25 cellular contexts compared by ENCODE assay signal in genomic region chr12:57464569-57464968, GRCh38. TPM values are rescaled to one million over a fixed set of nuclear protein-coding genes. Genes with fewer than 3 reads are reported as not detected.
"Had no signal": no experiment of that assay in that cellular context is flagged by ENCODE, and none has a peak within 500 bp of the region (broad histone marks: within the 10 kb centered on the region; RNA-seq: fewer than 3 reads in every experiment).

No MANE protein-coding gene starts in this region.

- H3K27ac Mint-ChIP-seq: activated CD4-positive, alpha-beta memory T cell treated with anti-CD3 and anti-CD28 coated beads for 36 hours; activated naive CD4-positive, alpha-beta T cell treated with anti-CD3 and anti-CD28 coated beads, Interleukin-2, amount 50 U/mL, for 72 hours; activated naive CD8-positive, alpha-beta T cell treated with anti-CD3 and anti-CD28 coated beads, Interleukin-2, amount 50 U/mL, for 24 hours; brain had no signal

- H3K4me3 Mint-ChIP-seq: activated CD4-positive, alpha-beta memory T cell treated with anti-CD3 and anti-CD28 coated beads for 36 hours; activated CD4-positive, alpha-beta T cell treated with anti-CD3 and anti-CD28 coated beads, Interleukin-2, amount 10 ng/mL, durations not matched to agents 7 days and 5 days; activated naive CD8-positive, alpha-beta T cell treated with anti-CD3 and anti-CD28 coated beads, Interleukin-2, amount 50 U/mL, for 24 hours; activated T-cell treated with anti-CD3 and anti-CD28 coated beads, Interleukin-2, amount 50 U/mL, for 4 hours had no signal

- H3K36me3 ChIP-seq: ascending aorta, Peyer's patch had no signal

- DNase-seq: activated CD4-positive, alpha-beta T cell treated with anti-CD3 and anti-CD28 coated beads, Interleukin-2, amount 10 ng/mL, durations not matched to agents 7 days and 5 days; activated CD4-positive, CD25-positive, alpha-beta regulatory T cell; activated CD8-positive, alpha-beta memory T cell treated with anti-CD3 and anti-CD28 coated beads for 24 hours; activated effector memory CD4-positive, alpha-beta T cell treated with anti-CD3 and anti-CD28 coated beads, Interleukin-2, amount 50 U/mL, for 16 hours; activated naive CD4-positive, alpha-beta T cell treated with Interleukin-2 at 50 U/mL for 16 hours; activated naive CD8-positive, alpha-beta T cell treated with anti-CD3 and anti-CD28 coated beads, Interleukin-2, amount 50 U/mL, for 24 hours; activated T-cell treated with anti-CD3 and anti-CD28 coated beads, Interleukin-2, amount 50 U/mL, for 4 hours; amniotic stem cell; Kasumi-1; NCI-H1105 treated with DMSO at 0.1 percent for 48 hours; NCI-H1436 treated with DMSO at 0.1 percent for 48 hours; NCI-H187; NCI-H2081 treated with DMSO at 0.1 percent for 48 hours; NCI-H446; Peyer's patch; Right ventricle myocardium superior; SW 1271 had no signal

- H3K9me3 ChIP-seq: ascending aorta, Peyer's patch, SJCRH30 had no signal

- H3K4me3 ChIP-seq: ascending aorta, Peyer's patch, SJCRH30 had no signal

- H3K27ac ChIP-seq: ascending aorta, Peyer's patch, RWPE1 had no signal

- H3K9me3 Mint-ChIP-seq: activated CD4-positive, alpha-beta memory T cell treated with anti-CD3 and anti-CD28 coated beads for 36 hours; activated CD4-positive, alpha-beta T cell treated with anti-CD3 and anti-CD28 coated beads, Interleukin-2, amount 10 ng/mL, durations not matched to agents 7 days and 5 days; activated naive CD4-positive, alpha-beta T cell treated with anti-CD3 and anti-CD28 coated beads, Interleukin-2, amount 50 U/mL, for 72 hours; activated naive CD8-positive, alpha-beta T cell treated with anti-CD3 and anti-CD28 coated beads, Interleukin-2, amount 50 U/mL, for 24 hours; activated T-cell treated with anti-CD3 and anti-CD28 coated beads, Interleukin-2, amount 50 U/mL, for 4 hours had no signal

- H3K27me3 ChIP-seq: ascending aorta, Peyer's patch, SJCRH30 had no signal

- H3K36me3 Mint-ChIP-seq: brain had no signal

- ATAC-seq: activated naive CD4-positive, alpha-beta T cell treated with anti-CD3 and anti-CD28 coated beads, Interleukin-2, amount 50 U/mL, for 72 hours; activated naive CD8-positive, alpha-beta T cell treated with anti-CD3 and anti-CD28 coated beads, Interleukin-2, amount 50 U/mL, for 24 hours; activated T-cell treated with anti-CD3 and anti-CD28 coated beads, Interleukin-2, amount 50 U/mL, for 4 hours; SK-N-SH treated with all-trans-retinoic acid at 6 μM for 48 hours had no signal

RNA-seq across cellular contexts. Expression of gene INHBE, which starts 9.5 kb away (rescaled TPM):
- total RNA-seq: activated CD4-positive, alpha-beta T cell treated with anti-CD3 and anti-CD28 coated beads, Interleukin-2, amount 10 ng/mL, durations not matched to agents 7 days and 5 days; ascending aorta; Peyer's patch; Right ventricle myocardium superior; T-helper 1 cell treated with Interleukin-12 subunit alpha and Interleukin-12 subunit beta and Interleukin-4 antibody, amounts not matched to agents 30 ng/mL and 1 ng/mL, for 36 hours had no signal

RNA-seq across cellular contexts. Expression of gene INHBC, which starts 30.0 kb away (rescaled TPM):
- total RNA-seq: activated CD4-positive, alpha-beta memory T cell treated with anti-CD3 and anti-CD28 coated beads for 36 hours; activated CD4-positive, alpha-beta T cell treated with anti-CD3 and anti-CD28 coated beads, Interleukin-2, amount 10 ng/mL, durations not matched to agents 7 days and 5 days; activated naive CD4-positive, alpha-beta T cell treated with anti-CD3 and anti-CD28 coated beads, Interleukin-2, amount 50 U/mL, for 72 hours; ascending aorta; Peyer's patch; Right ventricle myocardium superior; T-helper 1 cell treated with Interleukin-12 subunit alpha and Interleukin-12 subunit beta and Interleukin-4 antibody, amounts not matched to agents 30 ng/mL and 1 ng/mL, for 36 hours had no signal
